10 cellular contexts compared by ENCODE assay signal in genomic region chr14:22599349-22599748, GRCh38. TPM values are rescaled to one million over a fixed set of nuclear protein-coding genes. Genes with fewer than 3 reads are reported as not detected.
DNase-seq lines count a peak whose midpoint lies in the region; ATAC-seq, FAIRE-seq and TF ChIP-seq lines count a peak whose summit lies in the region.
"Had no signal": no experiment of that assay in that cellular context is flagged by ENCODE, and none has a peak within 500 bp of the region (broad histone marks: within the 10 kb centered on the region; RNA-seq: fewer than 3 reads in every experiment).

No MANE protein-coding gene starts in this region.

- H3K4me1 ChIP-seq in astrocyte (ENCODE audit: insufficient read depth, low read length): peaks cover 22% of the 10 kb centered on the region
- H3K4me1 ChIP-seq in HepG2 (ENCODE audit: insufficient read depth, low read length): peaks cover 34% of the 10 kb centered on the region
- H3K4me1 ChIP-seq in suprapubic skin: peaks cover 21% of the 10 kb centered on the region

- peaks cover 33% of the 10 kb centered on the region for H3K36me3 Mint-ChIP-seq in activated CD4-positive, alpha-beta T cell treated with anti-CD3 and anti-CD28 coated beads, Interleukin-2, amount 10 ng/mL, durations not matched to agents 24 days and 14 days (ENCODE audit: low read depth)
- peaks cover 22% of the 10 kb centered on the region for H3K36me3 Mint-ChIP-seq in astrocyte (ENCODE audit: low read depth, unreplicated experiment)

- H4K20me1 ChIP-seq in astrocyte (ENCODE audit: insufficient read depth, low read length) (no peaks in the 10 kb centered on the region), HepG2 (ENCODE audit: insufficient read depth, low read length) (no peaks in the 10 kb centered on the region)

- POLR2A ChIA-PET in HepG2 (lab: Yijun Ruan, JAX): interaction anchor here (0.6 to 4.9 kb wide), 13 partner anchors 8 to 377 kb away, joined by 3 to 139 read pairs (median 7); partner anchors contain the start of genes DAD1 and OXA1L

- no peak for ATAC-seq in HepG2
- no peak for ATAC-seq in HG02840 (IDR thresholded peaks at IDR 0.05; ENCODE audit: low FRiP score, unreplicated experiment)
- no peak for ATAC-seq in HG02973 (IDR thresholded peaks at IDR 0.05; ENCODE audit: unreplicated experiment)

- 89% methylated on average over 3 of the region's 3 CpGs for WGBS in HepG2 (ENCODE audit: low lambda C conversion rate)
- 76% methylated on average over 3 of the region's 3 CpGs for WGBS in suprapubic skin

- H3K4me2 ChIP-seq in astrocyte (ENCODE audit: low read length): peak overlapping the region; percentile 95
- peak overlapping the region; percentile 94 for H3K4me2 ChIP-seq in HepG2 (ENCODE audit: low read depth, low read length)

- peak overlapping the region; percentile 92 for H3K9ac ChIP-seq in astrocyte (ENCODE audit: low read length)
- peak overlapping the region; percentile 78 for H3K9ac ChIP-seq in HepG2 (ENCODE audit: insufficient read depth, low read depth, low read length)

- H3K36me3 ChIP-seq in astrocyte (ENCODE audit: insufficient read depth, low read length) (peaks cover 5% of the 10 kb centered on the region), HepG2 (replicated peaks in 1 of 2; ENCODE audit: control insufficient read depth in 1 of 2, insufficient read depth in 2 of 2, low read length in 2 of 2) (peaks cover 11 to 26% of the 10 kb centered on the region in 2 experiments), suprapubic skin (peaks cover 30% of the 10 kb centered on the region)

- DNase-seq in activated CD4-positive, alpha-beta T cell treated with anti-CD3 and anti-CD28 coated beads, Interleukin-2, amount 10 ng/mL, durations not matched to agents 24 days and 14 days: no peak
- no peak for DNase-seq in activated CD4-positive, alpha-beta T cell treated with anti-CD3 and anti-CD28 coated beads, Interleukin-2, amount 50 U/mL, for 48 hours
- no peak for DNase-seq in astrocyte (ENCODE audit: low read depth)
- no peak for DNase-seq in HepG2 (ENCODE audit: low spot score)
- no peak for DNase-seq in suprapubic skin (ENCODE audit: low spot score in 2 of 2)
- DNase-seq in mesenteric fat pad (ENCODE audit: low spot score): no peak
- DNase-seq: NCI-H1436 treated with DMSO at 0.1 percent for 48 hours had no signal

- no TSS peak for BruUV-seq in HepG2 (replicated peaks; lab: Mats Ljungman, UMichigan)

- H2AFZ ChIP-seq in astrocyte (ENCODE audit: low read depth, low read length): no peak overlapping the region
- H2AFZ ChIP-seq in HepG2 (ENCODE audit: low read length): no peak overlapping the region

- H3K4me1 Mint-ChIP-seq in activated CD4-positive, alpha-beta T cell treated with anti-CD3 and anti-CD28 coated beads, Interleukin-2, amount 10 ng/mL, durations not matched to agents 24 days and 14 days: peaks cover 39% of the 10 kb centered on the region
- peaks cover 39% of the 10 kb centered on the region for H3K4me1 Mint-ChIP-seq in astrocyte (ENCODE audit: low read depth, unreplicated experiment)

- peaks cover 3% of the 10 kb centered on the region for H3K27me3 Mint-ChIP-seq in activated CD4-positive, alpha-beta T cell treated with anti-CD3 and anti-CD28 coated beads, Interleukin-2, amount 10 ng/mL, durations not matched to agents 24 days and 14 days
- H3K27me3 Mint-ChIP-seq in astrocyte (ENCODE audit: low read depth, unreplicated experiment): peaks cover 2% of the 10 kb centered on the region

- CTCF ChIA-PET in HepG2 (lab: Yijun Ruan, JAX; ENCODE audit: low intra/inter-chr PET ratio, low total read pairs): interaction anchor here (1.7 to 1.9 kb wide), 2 partner anchors 42 to 53 kb away, joined by 6 to 8 read pairs; no protein-coding TSS in a partner anchor

- no peak for TF ChIP-seq CTCF in astrocyte (IDR thresholded peaks at IDR 0.05; ENCODE audit: insufficient read depth, low read depth, low read length)
- no peak for TF ChIP-seq CTCF in HepG2 (CRISPR knock-in tag; IDR thresholded peaks at IDR 0.05)
- no peak for TF ChIP-seq CTCF in suprapubic skin (IDR thresholded peaks at IDR 0.05)

- H3K4me3 ChIP-seq in astrocyte (ENCODE audit: insufficient read depth, low read depth, low read length) (peak overlapping the region; percentile 93), HepG2 (replicated peaks in 1 of 3; ENCODE audit: insufficient read depth in 1 of 3, low read depth in 2 of 3, low read length in 3 of 3) (peak overlapping the region; percentile 76 to 94 (median 82)), suprapubic skin (peak overlapping the region; percentile 77)

- H3K27ac ChIP-seq in astrocyte (ENCODE audit: low read depth, low read length) (peak overlapping the region; percentile 9), HepG2 (ENCODE audit: extremely low read length, insufficient read depth, low read length) (peak overlapping the region; percentile 73), suprapubic skin (peak overlapping the region; percentile 38)

- intact Hi-C loops in activated CD4-positive, alpha-beta T cell treated with anti-CD3 and anti-CD28 coated beads, Interleukin-2, amount 10 ng/mL, durations not matched to agents 24 days and 14 days (cut with micrococcal nuclease): no loop called here
- intact Hi-C loops in HepG2 (cut with micrococcal nuclease; ENCODE audit: unreplicated experiment): loop anchor here (2.0 to 5.0 kb wide), 3 partner anchors 15 to 408 kb away; partner anchors contain the start of gene OR6J1

- in situ Hi-C loops in HepG2 (cut with HindIII; ENCODE audit: extremely low pct_ligation_motif_present, low pct_unique_long_range_greater_than_20kb): loop anchor here (25.0 kb wide), 1 partner anchor 1513 kb away; the partner anchor contains the start of genes DCAF11 and NRL

- TF ChIP-seq POLR2A in HepG2 (IDR thresholded peaks at IDR 0.05; ENCODE audit: insufficient read depth in 1 of 2, low read depth in 2 of 2, low read length in 2 of 2) (no peak), suprapubic skin (IDR thresholded peaks at IDR 0.05) (no peak)

- H3K9me3 ChIP-seq in astrocyte (ENCODE audit: insufficient read depth, low read depth, low read length): no peaks in the 10 kb centered on the region
- H3K9me3 ChIP-seq in HepG2 (ENCODE audit: low read length): no peaks in the 10 kb centered on the region
- H3K9me3 ChIP-seq in suprapubic skin: no peaks in the 10 kb centered on the region

- no peak for TF ChIP-seq EP300 in HepG2 (IDR thresholded peaks at IDR 0.05; ENCODE audit: low read depth in 2 of 2, low read length in 2 of 2)
- TF ChIP-seq EP300 in HepG2 (CRISPR knock-in tag; IDR thresholded peaks at IDR 0.05; ENCODE audit: borderline replicate concordance): peak; percentile 13; the same call in 1 of the 2 replicates
- no peak for TF ChIP-seq EP300 in suprapubic skin (IDR thresholded peaks at IDR 0.05)

- peak overlapping the region; percentile 89 for H3K27ac Mint-ChIP-seq in activated CD4-positive, alpha-beta T cell treated with anti-CD3 and anti-CD28 coated beads, Interleukin-2, amount 10 ng/mL, durations not matched to agents 24 days and 14 days
- peak overlapping the region; percentile 95 for H3K27ac Mint-ChIP-seq in astrocyte (ENCODE audit: unreplicated experiment)

- no peaks in the 10 kb centered on the region for H3K79me2 ChIP-seq in astrocyte (ENCODE audit: insufficient read depth, low read length)
- H3K79me2 ChIP-seq in HepG2 (ENCODE audit: insufficient read depth, low read length): peaks cover 11% of the 10 kb centered on the region

- no peak for TF ChIP-seq RAD21 in HepG2 (CRISPR knock-in tag; IDR thresholded peaks at IDR 0.05)

- peak overlapping the region; percentile 94 for H3K4me3 Mint-ChIP-seq in activated CD4-positive, alpha-beta T cell treated with anti-CD3 and anti-CD28 coated beads, Interleukin-2, amount 10 ng/mL, durations not matched to agents 24 days and 14 days
- peak overlapping the region; percentile 98 for H3K4me3 Mint-ChIP-seq in astrocyte (ENCODE audit: unreplicated experiment)

- H3K27me3 ChIP-seq in astrocyte (ENCODE audit: insufficient read depth, low read length) (peaks cover 3% of the 10 kb centered on the region), HepG2 (ENCODE audit: control insufficient read depth in 1 of 2, insufficient read depth in 2 of 2, low read length in 2 of 2) (peaks cover 0 to 4% of the 10 kb centered on the region in 2 experiments; a peak in 1 of 5 replicates), suprapubic skin (no peaks in the 10 kb centered on the region)

- no peak for FAIRE-seq in astrocyte (lab: Jason Lieb, UNC)
- peak; percentile 32 for FAIRE-seq in HepG2 (lab: Jason Lieb, UNC)

- H3K9me3 Mint-ChIP-seq in activated CD4-positive, alpha-beta T cell treated with anti-CD3 and anti-CD28 coated beads, Interleukin-2, amount 10 ng/mL, durations not matched to agents 24 days and 14 days: no peaks in the 10 kb centered on the region
- H3K9me3 Mint-ChIP-seq in astrocyte (ENCODE audit: unreplicated experiment): peaks cover 5% of the 10 kb centered on the region

RNA-seq across cellular contexts. Expression of gene ABHD4, which starts 1.2 kb away (rescaled TPM):
- 9.7 and 10.3 TPM in 2 replicates for total RNA-seq in activated CD4-positive, alpha-beta T cell treated with anti-CD3 and anti-CD28 coated beads, Interleukin-2, amount 10 ng/mL, durations not matched to agents 24 days and 14 days
- 46.9 and 52.4 TPM in 2 replicates for total RNA-seq in astrocyte
- 16.1 and 22.8 TPM in 2 replicates for total RNA-seq in HepG2 (2016; rRNA removed; fragmentation: Illumina TruSeq; extraction: Trizol)
- 1.9 and 2.6 TPM in 2 replicates for total RNA-seq in HepG2 (2016; cell fraction: cytosol; rRNA removed; fragmentation: Illumina TruSeq; extraction: Trizol; ENCODE audit: low read depth)
- 13.5 and 23.6 TPM in 2 replicates for total RNA-seq in HepG2 (2016; cell fraction: insoluble cytoplasmic fraction; rRNA removed; fragmentation: Illumina TruSeq; extraction: Trizol)
- total RNA-seq in HepG2 (2016; cell fraction: membrane; rRNA removed; fragmentation: Illumina TruSeq; extraction: Trizol): 5.5 and 6.1 TPM in 2 replicates
- 15.3 and 18.4 TPM in 2 replicates for total RNA-seq in HepG2 (2016; cell fraction: nucleus; rRNA removed; fragmentation: Illumina TruSeq; extraction: Trizol)
- 47.5 and 48.1 TPM in 2 replicates for polyA plus RNA-seq in HepG2 (2011; rRNA removed)
- polyA plus RNA-seq in HepG2 (2011; cell fraction: cytosol; rRNA removed): 40.5 and 42.2 TPM in 2 replicates
- polyA plus RNA-seq in HepG2 (2011; cell fraction: nucleus; rRNA removed): 28.4 and 31.8 TPM in 2 replicates
- polyA plus RNA-seq in HepG2 (2012): 28.4 and 31.9 TPM in 2 replicates
- 4.3 and 5.4 TPM in 2 replicates for polyA plus RNA-seq in HepG2 (2016; cell fraction: cytosol; fragmentation: Illumina TruSeq; extraction: Trizol; ENCODE audit: low read depth)
- 31.7 and 36.0 TPM in 2 replicates for polyA plus RNA-seq in HepG2 (2016; cell fraction: insoluble cytoplasmic fraction; fragmentation: Illumina TruSeq; extraction: Trizol; ENCODE audit: low read depth)
- polyA plus RNA-seq in HepG2 (2016; cell fraction: membrane; fragmentation: Illumina TruSeq; extraction: Trizol; ENCODE audit: low read depth): 10.4 and 12.8 TPM in 2 replicates
- 27.4 and 28.0 TPM in 2 replicates for polyA plus RNA-seq in HepG2 (2016; cell fraction: nucleus; fragmentation: Illumina TruSeq; extraction: Trizol; ENCODE audit: insufficient read depth, low read depth)
- 45.6 and 63.5 TPM in 2 replicates for polyA minus RNA-seq in HepG2 (2011; rRNA and poly(A)+ RNA removed; ENCODE audit: low replicate concordance)
- 14.6 and 19.0 TPM in 2 replicates for polyA minus RNA-seq in HepG2 (2011; cell fraction: cytosol; rRNA and poly(A)+ RNA removed)
- polyA minus RNA-seq in HepG2 (2011; cell fraction: nucleus; rRNA and poly(A)+ RNA removed): 26.9 and 36.6 TPM in 2 replicates
- 10 to 100 TPM; 15.3 to 30.4 (median 21.8) TPM for total RNA-seq in suprapubic skin
- total RNA-seq in mesenteric fat pad: 36.5 TPM

RNA-seq across cellular contexts. Expression of gene DAD1, which starts 10.3 kb away (rescaled TPM):
- 255 and 266 TPM in 2 replicates for total RNA-seq in activated CD4-positive, alpha-beta T cell treated with anti-CD3 and anti-CD28 coated beads, Interleukin-2, amount 10 ng/mL, durations not matched to agents 24 days and 14 days
- total RNA-seq in astrocyte (302 and 319 TPM in 2 replicates), HepG2 (2016; rRNA removed; fragmentation: Illumina TruSeq; extraction: Trizol) (385 and 558 TPM in 2 replicates), suprapubic skin (100 to 1,000 TPM; 110 to 212 (median 187) TPM), mesenteric fat pad (180 TPM)
- 148 and 149 TPM in 2 replicates for total RNA-seq in HepG2 (2016; cell fraction: cytosol; rRNA removed; fragmentation: Illumina TruSeq; extraction: Trizol; ENCODE audit: low read depth)
- total RNA-seq in HepG2 (2016; cell fraction: insoluble cytoplasmic fraction; rRNA removed; fragmentation: Illumina TruSeq; extraction: Trizol): 449 and 577 TPM in 2 replicates
- 133 and 150 TPM in 2 replicates for total RNA-seq in HepG2 (2016; cell fraction: membrane; rRNA removed; fragmentation: Illumina TruSeq; extraction: Trizol)
- 382 and 439 TPM in 2 replicates for total RNA-seq in HepG2 (2016; cell fraction: nucleus; rRNA removed; fragmentation: Illumina TruSeq; extraction: Trizol)
- 508 and 626 TPM in 2 replicates for polyA plus RNA-seq in HepG2 (2011; rRNA removed)
- 1,110 and 1,232 TPM in 2 replicates for polyA plus RNA-seq in HepG2 (2011; cell fraction: cytosol; rRNA removed)
- polyA plus RNA-seq in HepG2 (2011; cell fraction: nucleus; rRNA removed): 187 and 222 TPM in 2 replicates
- polyA plus RNA-seq in HepG2 (2012): 327 and 493 TPM in 2 replicates
- 141 and 152 TPM in 2 replicates for polyA plus RNA-seq in HepG2 (2016; cell fraction: cytosol; fragmentation: Illumina TruSeq; extraction: Trizol; ENCODE audit: low read depth)
- polyA plus RNA-seq in HepG2 (2016; cell fraction: insoluble cytoplasmic fraction; fragmentation: Illumina TruSeq; extraction: Trizol; ENCODE audit: low read depth): 395 and 434 TPM in 2 replicates
- polyA plus RNA-seq in HepG2 (2016; cell fraction: membrane; fragmentation: Illumina TruSeq; extraction: Trizol; ENCODE audit: low read depth): 122 and 125 TPM in 2 replicates
- 602 and 624 TPM in 2 replicates for polyA plus RNA-seq in HepG2 (2016; cell fraction: nucleus; fragmentation: Illumina TruSeq; extraction: Trizol; ENCODE audit: insufficient read depth, low read depth)
- 261 and 460 TPM in 2 replicates for polyA minus RNA-seq in HepG2 (2011; rRNA and poly(A)+ RNA removed; ENCODE audit: low replicate concordance)
- 132 TPM in 2 replicates for polyA minus RNA-seq in HepG2 (2011; cell fraction: cytosol; rRNA and poly(A)+ RNA removed)
- 79.2 and 94.7 TPM in 2 replicates for polyA minus RNA-seq in HepG2 (2011; cell fraction: nucleus; rRNA and poly(A)+ RNA removed)

RNA-seq across cellular contexts. Expression of gene OR6J1, which starts 44.8 kb away (rescaled TPM):
- total RNA-seq in activated CD4-positive, alpha-beta T cell treated with anti-CD3 and anti-CD28 coated beads, Interleukin-2, amount 10 ng/mL, durations not matched to agents 24 days and 14 days: not detected in 2 replicates
- total RNA-seq in astrocyte (not detected in 2 replicates), HepG2 (2016; rRNA removed; fragmentation: Illumina TruSeq; extraction: Trizol) (not detected in 2 replicates), suprapubic skin (not detected), mesenteric fat pad (not detected)
- not detected in 2 replicates for total RNA-seq in HepG2 (2016; cell fraction: cytosol; rRNA removed; fragmentation: Illumina TruSeq; extraction: Trizol; ENCODE audit: low read depth)
- total RNA-seq in HepG2 (2016; cell fraction: insoluble cytoplasmic fraction; rRNA removed; fragmentation: Illumina TruSeq; extraction: Trizol): not detected in 2 replicates
- not detected in 2 replicates for total RNA-seq in HepG2 (2016; cell fraction: membrane; rRNA removed; fragmentation: Illumina TruSeq; extraction: Trizol)
- not detected in 2 replicates for total RNA-seq in HepG2 (2016; cell fraction: nucleus; rRNA removed; fragmentation: Illumina TruSeq; extraction: Trizol)
- polyA plus RNA-seq in HepG2 (2011; rRNA removed): not detected in 2 replicates
- polyA plus RNA-seq in HepG2 (2011; cell fraction: cytosol; rRNA removed): not detected in 2 replicates
- polyA plus RNA-seq in HepG2 (2011; cell fraction: nucleus; rRNA removed): not detected in 2 replicates
- polyA plus RNA-seq in HepG2 (2012): not detected in 2 replicates
- polyA plus RNA-seq in HepG2 (2016; cell fraction: cytosol; fragmentation: Illumina TruSeq; extraction: Trizol; ENCODE audit: low read depth): not detected in 2 replicates
- polyA plus RNA-seq in HepG2 (2016; cell fraction: insoluble cytoplasmic fraction; fragmentation: Illumina TruSeq; extraction: Trizol; ENCODE audit: low read depth): not detected in 2 replicates
- not detected in 2 replicates for polyA plus RNA-seq in HepG2 (2016; cell fraction: membrane; fragmentation: Illumina TruSeq; extraction: Trizol; ENCODE audit: low read depth)
- polyA plus RNA-seq in HepG2 (2016; cell fraction: nucleus; fragmentation: Illumina TruSeq; extraction: Trizol; ENCODE audit: insufficient read depth, low read depth): not detected in 2 replicates
- not detected in 2 replicates for polyA minus RNA-seq in HepG2 (2011; rRNA and poly(A)+ RNA removed; ENCODE audit: low replicate concordance)
- not detected in 2 replicates for polyA minus RNA-seq in HepG2 (2011; cell fraction: cytosol; rRNA and poly(A)+ RNA removed)
- polyA minus RNA-seq in HepG2 (2011; cell fraction: nucleus; rRNA and poly(A)+ RNA removed): not detected in 2 replicates
- total RNA-seq: myocyte had no signal

Comparison
In these comparisons a context has a peak if more than half of its experiments do, and no peak if none do; other contexts are left out.
1. H3K27ac ChIP-seq: peak in every context shown above with its lines; median percentile 73 in HepG2; 38 in suprapubic skin; 9 in astrocyte.